20 cellular contexts compared by ENCODE assay signal in the genomic region with DNA sequence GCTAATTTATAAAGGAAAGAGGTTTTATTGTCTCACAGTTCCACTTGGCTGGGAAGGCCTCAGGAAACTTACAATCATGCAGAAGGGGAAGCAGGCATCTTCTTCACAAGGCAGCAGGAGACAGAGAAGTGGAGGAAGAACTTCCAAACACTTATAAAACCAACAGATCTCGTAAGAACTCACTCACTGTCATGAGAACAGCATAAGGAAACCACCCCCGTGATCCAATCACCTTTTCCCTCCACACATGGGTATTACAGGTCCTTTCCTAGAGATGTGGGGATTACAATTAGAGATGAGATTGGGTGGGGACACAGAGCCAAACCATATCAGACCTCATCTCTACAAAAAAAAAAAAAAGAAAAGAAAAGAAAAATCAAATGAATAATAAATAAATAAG. TPM values are rescaled to one million over a fixed set of nuclear protein-coding genes. Genes with fewer than 3 reads are reported as not detected.
DNase-seq lines count a peak whose midpoint lies in the region; ATAC-seq and TF ChIP-seq lines count a peak whose summit lies in the region.
"Had no signal": no experiment of that assay in that cellular context is flagged by ENCODE, and none has a peak within 500 bp of the region (broad histone marks: within the 10 kb centered on the region; RNA-seq: fewer than 3 reads in every experiment).

No MANE protein-coding gene starts in this region.

- H3K27ac ChIP-seq in OCI-LY7 (ENCODE audit: low read depth, low read length, poor library complexity, severe bottlenecking) (no peak overlapping the region), upper lobe of right lung (no peak overlapping the region)
- H3K27ac ChIP-seq: SJCRH30 had no signal

- no peaks in the 10 kb centered on the region for H3K27me3 Mint-ChIP-seq in natural killer cell (ENCODE audit: low read depth in 2 of 2)
- H3K27me3 Mint-ChIP-seq in natural killer cell treated with Interleukin-12 subunit alpha and Interleukin-12 subunit beta and Interleukin-15 and Interleukin-18, amount 100 ng/mL, for 72 hours: peaks cover 0 to 4% of the 10 kb centered on the region in 2 donors
- H3K27me3 Mint-ChIP-seq: activated CD4-positive, alpha-beta memory T cell treated with anti-CD3 and anti-CD28 coated beads for 36 hours had no signal

- H3K9me3 Mint-ChIP-seq in natural killer cell: no peaks in the 10 kb centered on the region
- H3K9me3 Mint-ChIP-seq in natural killer cell treated with Interleukin-12 subunit alpha and Interleukin-12 subunit beta and Interleukin-15 and Interleukin-18, amount 100 ng/mL, for 72 hours: no peaks in the 10 kb centered on the region
- H3K9me3 Mint-ChIP-seq: activated CD4-positive, alpha-beta memory T cell treated with anti-CD3 and anti-CD28 coated beads for 36 hours; T-helper 2 cell treated with Interferon-gamma antibody and Interleukin-4, amounts not matched to agents 5 μg/mL and 100 μg/mL, for 36 hours had no signal

- TF ChIP-seq CTCF in natural killer cell (IDR thresholded peaks at IDR 0.05): no peak
- no peak for TF ChIP-seq CTCF in OCI-LY7 (conservative IDR thresholded peaks at IDR 0.05; ENCODE audit: low read length)
- no peak for TF ChIP-seq CTCF in upper lobe of right lung (IDR thresholded peaks at IDR 0.05)
- no peak for TF ChIP-seq CTCF in omental fat pad (IDR thresholded peaks at IDR 0.05)

- no peaks in the 10 kb centered on the region for H3K79me2 ChIP-seq in OCI-LY7 (ENCODE audit: insufficient read depth, low read depth, low read length)

- H3K36me3 Mint-ChIP-seq in natural killer cell: no peaks in the 10 kb centered on the region
- H3K36me3 Mint-ChIP-seq in natural killer cell treated with Interleukin-12 subunit alpha and Interleukin-12 subunit beta and Interleukin-15 and Interleukin-18, amount 100 ng/mL, for 72 hours: no peaks in the 10 kb centered on the region
- H3K36me3 Mint-ChIP-seq: activated CD4-positive, alpha-beta memory T cell treated with anti-CD3 and anti-CD28 coated beads for 36 hours; WTC11 had no signal

- H3K9me2 ChIP-seq in OCI-LY7 (ENCODE audit: insufficient read depth, low read length): no peaks in the 10 kb centered on the region

- no peaks in the 10 kb centered on the region for H3K9me3 ChIP-seq in OCI-LY7 (ENCODE audit: low read length)
- no peaks in the 10 kb centered on the region for H3K9me3 ChIP-seq in upper lobe of right lung
- H3K9me3 ChIP-seq: SJCRH30 had no signal

- no peak for DNase-seq in natural killer cell
- no peak for DNase-seq in natural killer cell treated with Interleukin-12 subunit alpha and Interleukin-12 subunit beta and Interleukin-15 and Interleukin-18, amount 100 ng/mL, for 72 hours (ENCODE audit: low spot score)
- no peak for DNase-seq in OCI-LY7 (ENCODE audit: low spot score)
- DNase-seq in erythroblast (lab: John Stamatoyannopoulos, UW): peak; percentile 24 to 25
- DNase-seq in upper lobe of right lung: no peak
- DNase-seq in omental fat pad (ENCODE audit: low spot score): no peak
- DNase-seq: activated CD4-positive, alpha-beta memory T cell treated with anti-CD3 and anti-CD28 coated beads for 36 hours; activated gamma-delta T cell treated with Interleukin-2 at 50 U/mL for 16 hours; COR-L47; heart right ventricle; NCI-H1092 treated with DMSO at 0.1 percent for 48 hours; NCI-H2029 treated with DMSO at 0.1 percent for 48 hours; NCI-H446; nephron progenitor cell; SJCRH30 had no signal

- peak overlapping the region; percentile 81 to 97 for H3K27ac Mint-ChIP-seq in natural killer cell
- peak overlapping the region in 1 of 2 donors; percentile 83 for H3K27ac Mint-ChIP-seq in natural killer cell treated with Interleukin-12 subunit alpha and Interleukin-12 subunit beta and Interleukin-15 and Interleukin-18, amount 100 ng/mL, for 72 hours
- H3K27ac Mint-ChIP-seq: activated CD4-positive, alpha-beta memory T cell treated with anti-CD3 and anti-CD28 coated beads for 36 hours; nephron progenitor cell; WTC11 had no signal

- H3K27me3 ChIP-seq in upper lobe of right lung: no peaks in the 10 kb centered on the region
- H3K27me3 ChIP-seq: heart right ventricle, SJCRH30 had no signal

- H3K4me1 Mint-ChIP-seq in natural killer cell: peaks cover 24 to 26% of the 10 kb centered on the region in 2 donors
- H3K4me1 Mint-ChIP-seq in natural killer cell treated with Interleukin-12 subunit alpha and Interleukin-12 subunit beta and Interleukin-15 and Interleukin-18, amount 100 ng/mL, for 72 hours (ENCODE audit: low read depth in 2 of 2): peaks cover 14 to 22% of the 10 kb centered on the region in 2 donors
- H3K4me1 Mint-ChIP-seq: nephron progenitor cell had no signal

- H3K4me3 ChIP-seq in OCI-LY7 (ENCODE audit: low read depth, low read length, poor library complexity, severe bottlenecking) (no peak overlapping the region), upper lobe of right lung (no peak overlapping the region)
- H3K4me3 ChIP-seq: SJCRH30 had no signal

- H3K36me3 ChIP-seq in OCI-LY7 (ENCODE audit: insufficient read depth, low read length) (no peaks in the 10 kb centered on the region), upper lobe of right lung (no peaks in the 10 kb centered on the region)
- H3K36me3 ChIP-seq: heart right ventricle, SJCRH30 had no signal

- CTCF ChIA-PET in OCI-LY7 (lab: Charles Lee; ENCODE audit: unreplicated experiment): no interaction called here

- intact Hi-C loops in natural killer cell (cut with micrococcal nuclease): no loop called here
- intact Hi-C loops in OCI-LY7 (cut with micrococcal nuclease; ENCODE audit: unreplicated experiment): loop anchor here (2.0 kb wide), 1 partner anchor 20 kb away; no protein-coding TSS in a partner anchor
- intact Hi-C loops in upper lobe of right lung (cut with DNase I): no loop called here

- ATAC-seq in natural killer cell: no peak
- no peak for ATAC-seq in natural killer cell treated with Interleukin-12 subunit alpha and Interleukin-12 subunit beta and Interleukin-15 and Interleukin-18, amount 100 ng/mL, for 72 hours
- ATAC-seq in upper lobe of right lung: peak; percentile 40
- no peak for ATAC-seq in omental fat pad (ENCODE audit: low FRiP score)
- ATAC-seq in GM21576 (IDR thresholded peaks at IDR 0.05; ENCODE audit: unreplicated experiment): no peak
- no peak for ATAC-seq in HG02678 (IDR thresholded peaks at IDR 0.05; ENCODE audit: unreplicated experiment)
- ATAC-seq: heart right ventricle, left lobe of liver, WTC11 had no signal

- TF ChIP-seq POLR2A in erythroblast (IDR thresholded peaks at IDR 0.05; ENCODE audit: low read length): no peak

- no peak overlapping the region for H3K4me3 Mint-ChIP-seq in natural killer cell
- H3K4me3 Mint-ChIP-seq in natural killer cell treated with Interleukin-12 subunit alpha and Interleukin-12 subunit beta and Interleukin-15 and Interleukin-18, amount 100 ng/mL, for 72 hours: no peak overlapping the region
- H3K4me3 Mint-ChIP-seq: activated CD4-positive, alpha-beta memory T cell treated with anti-CD3 and anti-CD28 coated beads for 36 hours; nephron progenitor cell; WTC11 had no signal

- 0 out of 2 replicates have a peak overlapping the region, but pooled peaks have one; percentile 6 for H3K4me2 ChIP-seq in OCI-LY7 (ENCODE audit: low read length)

- H4K20me1 ChIP-seq in OCI-LY7 (ENCODE audit: insufficient read depth, low read length): no peaks in the 10 kb centered on the region

- H3K4me1 ChIP-seq in OCI-LY7 (ENCODE audit: insufficient read depth, low read length, poor library complexity, severe bottlenecking) (peaks cover 19% of the 10 kb centered on the region), upper lobe of right lung (peaks cover 16% of the 10 kb centered on the region)

- POLR2A ChIA-PET in OCI-LY7 (lab: Charles Lee): interaction anchor here (0.9 to 2.7 kb wide), 5 partner anchors 10 to 117 kb away, joined by 3 to 18 read pairs (median 14); partner anchors contain the start of genes CGGBP1 and ZNF654

- peak overlapping the region; percentile 97 for H2AFZ ChIP-seq in OCI-LY7 (ENCODE audit: low read length)

- BruUV-seq in OCI-LY7 (replicated peaks; lab: Mats Ljungman, UMichigan): no TSS peak

RNA-seq across cellular contexts. Expression of gene CGGBP1, which starts 25.7 kb away (rescaled TPM):
- total RNA-seq in natural killer cell (100 to 1,000 TPM in 2 of 3 donors, 10 to 100 TPM in 1; 99.8 to 103 (median 101) TPM), OCI-LY7 (2022) (76.0 and 99.3 TPM in 2 replicates), upper lobe of right lung (79.2 TPM), omental fat pad (10 to 100 TPM; 48.4 to 87.5 (median 60.7) TPM)
- total RNA-seq in natural killer cell treated with Interleukin-12 subunit alpha and Interleukin-12 subunit beta and Interleukin-15 and Interleukin-18, amount 100 ng/mL, for 72 hours: 10 to 100 TPM; 75.4 to 81.7 TPM
- 52.8 and 54.4 TPM in 2 replicates for total RNA-seq in OCI-LY7 (2014; rRNA removed; shearing (Covaris generic))

RNA-seq across cellular contexts. Expression of gene ZNF654, which starts 26.0 kb away (rescaled TPM):
- 10 to 100 TPM; 11.9 to 16.7 (median 12.2) TPM for total RNA-seq in natural killer cell
- total RNA-seq in natural killer cell treated with Interleukin-12 subunit alpha and Interleukin-12 subunit beta and Interleukin-15 and Interleukin-18, amount 100 ng/mL, for 72 hours: 10 to 100 TPM; 13.2 to 30.8 TPM
- 5.4 and 5.6 TPM in 2 replicates for total RNA-seq in OCI-LY7 (2014; rRNA removed; shearing (Covaris generic))
- 13.3 and 18.5 TPM in 2 replicates for total RNA-seq in OCI-LY7 (2022)
- 20.6 TPM for total RNA-seq in upper lobe of right lung
- total RNA-seq in omental fat pad: 10 to 100 TPM; 12.5 to 19.2 (median 16.0) TPM

Comparison
In these comparisons a context has a peak if more than half of its experiments do, and no peak if none do; other contexts are left out.
1. DNase-seq: peak in erythroblast (2 of 2); none in natural killer cell (single experiment), natural killer cell treated with Interleukin-12 subunit alpha and Interleukin-12 subunit beta and Interleukin-15 and Interleukin-18, amount 100 ng/mL, for 72 hours (single experiment), OCI-LY7 (single experiment), upper lobe of right lung (single experiment) and omental fat pad (single experiment).